In the genomic region with DNA sequence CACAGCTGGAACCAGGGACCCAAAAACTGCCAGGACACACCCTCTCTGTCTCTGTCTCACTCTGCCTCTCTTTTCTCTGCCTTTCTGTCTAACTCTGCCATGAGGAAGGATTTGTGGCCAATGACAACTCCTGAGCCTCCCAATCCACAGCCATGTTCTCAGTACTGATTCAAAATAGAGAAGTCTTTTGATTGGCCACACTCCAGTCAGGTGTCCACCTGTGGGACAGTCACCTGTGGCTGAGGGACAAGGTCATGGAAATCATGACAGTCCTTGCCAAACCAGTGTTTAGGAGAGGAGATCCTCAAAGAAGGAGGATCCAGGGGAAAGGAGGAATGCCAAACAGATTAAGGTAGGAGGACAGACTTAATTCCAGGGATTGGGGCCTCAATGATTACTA, we compare ENCODE assay signal across 21 cellular contexts. TPM values are rescaled to one million over a fixed set of nuclear protein-coding genes. Genes with fewer than 3 reads are reported as not detected.
DNase-seq lines count a peak whose midpoint lies in the region; ATAC-seq and TF ChIP-seq lines count a peak whose summit lies in the region.
"Had no signal": no experiment of that assay in that cellular context is flagged by ENCODE, and none has a peak within 500 bp of the region (broad histone marks: within the 10 kb centered on the region; RNA-seq: fewer than 3 reads in every experiment).

No MANE protein-coding gene starts in this region.

- TF ChIP-seq POLR2A in lower leg skin (IDR thresholded peaks at IDR 0.05) = no peak

- no peak overlapping the region for H3K27ac ChIP-seq in BLaER1 treated with 17β-estradiol and CSF1 and Interleukin-3, amounts not matched to agents 10 nM and 100 nM
- H3K27ac ChIP-seq in Panc1 (ENCODE audit: low read length) = peak overlapping the region; percentile 32; the same call in 1 of the 2 replicates
- H3K27ac ChIP-seq in epithelial cell of prostate = peak overlapping the region; percentile 32
- peak overlapping the region; percentile 70 for H3K27ac ChIP-seq in rectal smooth muscle tissue (ENCODE audit: low read depth, low read length)

- no peak for TF ChIP-seq CTCF in Panc1 (IDR thresholded peaks at IDR 0.05)
- TF ChIP-seq CTCF in lower leg skin (IDR thresholded peaks at IDR 0.05) = no peak

- BruUV-seq in Panc1 (replicated peaks; lab: Mats Ljungman, UMichigan) = no TSS peak

- in situ Hi-C loops in Panc1 (cut with HindIII; ENCODE audit: low pct_unique_long_range_greater_than_20kb, low sequenced_read_pairs) = no loop called here

- no peak for ATAC-seq in Panc1
- ATAC-seq in HG02885 (IDR thresholded peaks at IDR 0.05; ENCODE audit: poor library complexity, unreplicated experiment) = no peak
- ATAC-seq: activated CD8-positive, alpha-beta memory T cell treated with anti-CD3 and anti-CD28 coated beads, Interleukin-2, amount 10 ng/mL, durations not matched to agents 7 days and 5 days had no signal

- intact Hi-C loops in Panc1 (cut with micrococcal nuclease; ENCODE audit: unreplicated experiment) = loop anchor here (2.0 kb wide), 1 partner anchor 27 kb away; no protein-coding TSS in a partner anchor
- intact Hi-C loops in lower leg skin (cut with DNase I; ENCODE audit: low total_unique reads) = no loop called here

- H3K27me3 ChIP-seq in BLaER1 treated with 17β-estradiol and CSF1 and Interleukin-3, amounts not matched to agents 10 nM and 100 nM = peaks cover 10 to 19% (median 17%) of the 10 kb centered on the region in 11 experiments; a peak in 20 of 22 replicates
- H3K27me3 ChIP-seq in Panc1 (ENCODE audit: control insufficient read depth, insufficient read depth, low read length) (no peaks in the 10 kb centered on the region), rectal smooth muscle tissue (ENCODE audit: control insufficient read depth, insufficient read depth, low read length) (no peaks in the 10 kb centered on the region)

- H4K20me1 ChIP-seq in BLaER1 treated with 17β-estradiol and CSF1 and Interleukin-3, amounts not matched to agents 10 nM and 100 nM = 0 out of 22 replicates have a peak, but pooled peaks cover 0 to 4% (median 0%) of the 10 kb centered on the region in 11 experiments

- peaks cover 34 to 83% (median 77%) of the 10 kb centered on the region in 10 experiments for H3K4me1 ChIP-seq in BLaER1 treated with 17β-estradiol and CSF1 and Interleukin-3, amounts not matched to agents 10 nM and 100 nM
- peaks cover 33% of the 10 kb centered on the region for H3K4me1 ChIP-seq in Panc1 (ENCODE audit: control insufficient read depth, insufficient read depth, low read length)
- peaks cover 11% of the 10 kb centered on the region for H3K4me1 ChIP-seq in rectal smooth muscle tissue (ENCODE audit: control insufficient read depth, insufficient read depth, low read length)
- H3K4me1 ChIP-seq: HAP-1 had no signal

- POLR2A ChIA-PET in Panc1 (lab: Charles Lee) = no interaction called here

- H3K36me3 ChIP-seq in BLaER1 treated with 17β-estradiol and CSF1 and Interleukin-3, amounts not matched to agents 10 nM and 100 nM = no peaks in the 10 kb centered on the region
- no peaks in the 10 kb centered on the region for H3K36me3 ChIP-seq in Panc1 (ENCODE audit: control insufficient read depth, insufficient read depth, low read length)
- H3K36me3 ChIP-seq in rectal smooth muscle tissue (ENCODE audit: control insufficient read depth, insufficient read depth, low read length) = no peaks in the 10 kb centered on the region
- H3K36me3 ChIP-seq: HAP-1 had no signal

- no peak overlapping the region for H3K4me3 ChIP-seq in BLaER1 treated with 17β-estradiol and CSF1 and Interleukin-3, amounts not matched to agents 10 nM and 100 nM
- H3K4me3 ChIP-seq in Panc1 (ENCODE audit: low read depth in 2 of 2, low read length in 2 of 2) (no peak overlapping the region), rectal smooth muscle tissue (ENCODE audit: low read length) (peak overlapping the region; percentile 39), lower leg skin (ENCODE audit: low read depth, poor library complexity, severe bottlenecking) (no peak overlapping the region)
- H3K4me3 ChIP-seq: HAP-1, lung had no signal

- DNase-seq in Panc1 (ENCODE audit: low read depth, low spot score) (no peak), epithelial cell of prostate (ENCODE audit: low read depth, low spot score) (no peak), GM03348 (ENCODE audit: low spot score) (no peak), lower leg skin (ENCODE audit: low spot score in 2 of 2) (no peak), AG08395 (ENCODE audit: low spot score) (no peak)
- DNase-seq: activated CD4-positive, alpha-beta T cell treated with anti-CD3 and anti-CD28 coated beads for 4 hours; activated CD8-positive, alpha-beta memory T cell treated with anti-CD3 and anti-CD28 coated beads, Interleukin-2, amount 10 ng/mL, durations not matched to agents 7 days and 5 days; effector CD4-positive, alpha-beta T cell; foreskin melanocyte; KBM-7; NCI-H1694; NCI-H526 treated with DMSO at 0.1 percent for 48 hours; SHP77 treated with DMSO at 0.1 percent for 48 hours; stimulated activated CD4-positive, alpha-beta T cell treated with anti-CD3 and anti-CD28 coated beads, Interleukin-12 subunit alpha, Interleukin-12 subunit beta, amount 100 ng/mL, for 4 hours had no signal

- CTCF ChIA-PET in Panc1 (lab: Charles Lee) = no interaction called here

- H3K9me3 ChIP-seq in BLaER1 treated with 17β-estradiol and CSF1 and Interleukin-3, amounts not matched to agents 10 nM and 100 nM (replicated peaks in 1 of 11) = no peaks in the 10 kb centered on the region
- no peaks in the 10 kb centered on the region for H3K9me3 ChIP-seq in Panc1 (ENCODE audit: control insufficient read depth, insufficient read depth, low read depth, low read length)
- H3K9me3 ChIP-seq: HAP-1 had no signal

- no peak overlapping the region for H3K9ac ChIP-seq in BLaER1 treated with 17β-estradiol and CSF1 and Interleukin-3, amounts not matched to agents 10 nM and 100 nM
- H3K9ac ChIP-seq in rectal smooth muscle tissue (ENCODE audit: low read length) = no peak overlapping the region

- H3K4me2 ChIP-seq in BLaER1 treated with 17β-estradiol and CSF1 and Interleukin-3, amounts not matched to agents 10 nM and 100 nM = peak overlapping the region in 7 of 11 experiments; percentile 11 to 59 (median 42); a peak in 10 of 22 replicates

RNA-seq across cellular contexts. Expression of gene TINAGL1, which starts 15.8 kb away (rescaled TPM):
- 6.1 TPM for total RNA-seq in Panc1 (2021; ENCODE audit: unreplicated experiment)
- 4.0 TPM for polyA plus RNA-seq in Panc1 (2012; ENCODE audit: insufficient read length)
- total RNA-seq in lower leg skin = 100 to 1,000 TPM in 1 of 4 donors, 10 to 100 TPM in 3; 39.1 to 107 (median 69.2) TPM
- total RNA-seq: activated CD8-positive, alpha-beta memory T cell treated with anti-CD3 and anti-CD28 coated beads, Interleukin-2, amount 10 ng/mL, durations not matched to agents 7 days and 5 days had no signal
- polyA plus RNA-seq: CD14-positive monocyte had no signal

RNA-seq across cellular contexts. Expression of gene HCRTR1, which starts 25.4 kb away (rescaled TPM):
- total RNA-seq in Panc1 (2021; ENCODE audit: unreplicated experiment) (0.18 TPM), lower leg skin (under 1 TPM in 1 of 4 donors, not detected in 3; 0.42 TPM)
- polyA plus RNA-seq in Panc1 (2012; ENCODE audit: insufficient read length) = not detected
- total RNA-seq: activated CD8-positive, alpha-beta memory T cell treated with anti-CD3 and anti-CD28 coated beads, Interleukin-2, amount 10 ng/mL, durations not matched to agents 7 days and 5 days; astrocyte had no signal
- polyA plus RNA-seq: CD14-positive monocyte had no signal

RNA-seq across cellular contexts. Expression of gene PEF1, which starts 52.5 kb away (rescaled TPM):
- 58.4 TPM for total RNA-seq in Panc1 (2021; ENCODE audit: unreplicated experiment)
- polyA plus RNA-seq in Panc1 (2012; ENCODE audit: insufficient read length) = 60.1 TPM
- 100 to 1,000 TPM; 101 to 124 (median 115) TPM for total RNA-seq in lower leg skin

Comparison
In these comparisons a context has a peak if more than half of its experiments do, and no peak if none do; other contexts are left out.
1. H3K27ac ChIP-seq: peak in Panc1 (single experiment), epithelial cell of prostate (single experiment) and rectal smooth muscle tissue (single experiment); none in BLaER1 treated with 17β-estradiol and CSF1 and Interleukin-3, amounts not matched to agents 10 nM and 100 nM (0 of 11).